8 cellular contexts compared by ENCODE assay signal in the genomic region with DNA sequence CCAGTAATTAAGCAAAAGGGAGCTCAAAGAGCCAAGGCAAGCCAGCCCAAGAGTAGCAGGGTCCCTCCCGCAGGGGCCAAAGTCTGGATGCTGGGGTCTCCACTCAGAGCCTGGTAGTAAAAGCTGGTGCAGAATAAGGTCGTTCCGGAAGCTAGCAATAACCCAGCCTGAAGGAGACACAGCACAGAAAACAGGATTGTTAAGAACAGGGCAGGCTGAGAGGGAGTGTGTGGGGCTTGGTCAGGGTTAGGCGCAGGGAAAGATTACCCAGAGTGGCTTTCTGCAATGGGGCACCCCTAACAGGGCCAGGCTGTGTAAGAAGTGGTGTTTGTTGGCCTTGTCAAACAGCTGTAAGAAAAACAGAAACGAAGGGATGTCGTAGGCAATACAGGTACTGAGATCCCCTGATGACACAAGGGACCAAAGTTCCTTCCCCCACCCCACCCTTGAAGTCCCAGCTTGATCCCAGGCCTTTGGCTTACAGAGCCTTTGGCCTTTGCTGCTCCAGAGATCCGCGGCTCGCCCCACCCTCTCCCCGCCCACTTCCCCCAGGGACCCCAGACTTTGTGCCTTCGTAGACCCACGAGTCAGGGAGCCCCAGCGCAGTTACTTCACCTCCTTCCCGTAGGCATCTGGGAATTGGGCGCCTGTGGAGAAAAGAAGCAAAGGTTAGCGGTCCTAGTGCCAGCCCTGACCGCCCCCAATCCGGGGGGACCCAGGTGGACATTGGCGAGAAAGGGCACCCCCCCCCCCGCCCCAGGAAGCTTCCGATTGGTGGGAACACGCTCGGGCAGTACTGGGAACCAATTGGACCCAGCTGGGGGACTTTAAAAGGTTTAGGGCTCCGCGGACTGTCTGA. TPM values are rescaled to one million over a fixed set of nuclear protein-coding genes. Genes with fewer than 3 reads are reported as not detected.
DNase-seq lines count a peak whose midpoint lies in the region; ATAC-seq and TF ChIP-seq lines count a peak whose summit lies in the region.

No MANE protein-coding gene starts in this region.

- TF ChIP-seq CTCF in 22Rv1 (IDR thresholded peaks at IDR 0.05) (no peak), RWPE2 (IDR thresholded peaks at IDR 0.05; ENCODE audit: poor library complexity, severe bottlenecking) (no peak), liver (IDR thresholded peaks at IDR 0.05; ENCODE audit: low read depth, low read length, missing input control) (no peak)

- H3K27me3 ChIP-seq in RWPE2 (ENCODE audit: insufficient read depth, poor library complexity, severe bottlenecking) (no peaks in the 10 kb centered on the region), liver (ENCODE audit: control insufficient read depth in 4 of 4, insufficient read depth in 4 of 4, low read length in 3 of 4) (no peaks in the 10 kb centered on the region), subcutaneous abdominal adipose tissue (ENCODE audit: control insufficient read depth in 5 of 5, insufficient read depth in 4 of 5, low read length in 5 of 5) (no peaks in the 10 kb centered on the region)

- H3K9me3 ChIP-seq in RWPE2 (ENCODE audit: severe bottlenecking): no peaks in the 10 kb centered on the region
- no peaks in the 10 kb centered on the region for H3K9me3 ChIP-seq in liver (ENCODE audit: control insufficient read depth in 4 of 4, low read length in 3 of 4)
- no peaks in the 10 kb centered on the region for H3K9me3 ChIP-seq in subcutaneous abdominal adipose tissue (ENCODE audit: control insufficient read depth in 5 of 5, low read length in 5 of 5)

- WGBS in liver: 5% methylated on average over 25 of the region's 25 CpGs

- peaks cover 17% of the 10 kb centered on the region for H3K36me3 ChIP-seq in RWPE2 (ENCODE audit: low read depth)
- no peaks in the 10 kb centered on the region for H3K36me3 ChIP-seq in liver (ENCODE audit: control insufficient read depth in 4 of 4, insufficient read depth in 3 of 4, low read depth in 1 of 4, low read length in 3 of 4)
- no peaks in the 10 kb centered on the region for H3K36me3 ChIP-seq in subcutaneous abdominal adipose tissue (ENCODE audit: control insufficient read depth in 5 of 5, insufficient read depth in 5 of 5, low read length in 5 of 5)

- no peak for TF ChIP-seq RAD21 in liver (IDR thresholded peaks at IDR 0.05)

- H3K27ac ChIP-seq in 22Rv1 (peak overlapping the region; percentile 87), RWPE2 (ENCODE audit: poor library complexity, severe bottlenecking) (peak overlapping the region; percentile 58), liver (ENCODE audit: low read depth in 1 of 2, low read length in 2 of 2) (peak overlapping the region; percentile 88 to 93), subcutaneous abdominal adipose tissue (ENCODE audit: low read depth, low read length) (peak overlapping the region; percentile 92)

- DNase-seq in GM19238 (ENCODE audit: insufficient read length, low spot score): peak; percentile 51
- no peak for DNase-seq in RWPE2 (ENCODE audit: low spot score)
- DNase-seq in cerebellum (ENCODE audit: low spot score): peak; percentile 67
- no peak for DNase-seq in foreskin melanocyte
- no peak for DNase-seq in HK-2 (ENCODE audit: unreplicated experiment)

- H3K4me1 ChIP-seq in RWPE2 (ENCODE audit: insufficient read depth, poor library complexity, severe bottlenecking) (peaks cover 7% of the 10 kb centered on the region), liver (ENCODE audit: control insufficient read depth in 4 of 4, insufficient read depth in 4 of 4, low read length in 3 of 4) (peaks cover 4 to 8% (median 7%) of the 10 kb centered on the region in 4 donors), subcutaneous abdominal adipose tissue (ENCODE audit: control insufficient read depth in 5 of 5, insufficient read depth in 5 of 5, low read length in 5 of 5) (peaks cover 4 to 25% (median 17%) of the 10 kb centered on the region in 5 donors)

- ATAC-seq in RWPE2 (ENCODE audit: low read depth): peak; percentile 43

- H3K4me3 ChIP-seq in RWPE2 (ENCODE audit: severe bottlenecking): peak overlapping the region; percentile 54
- peak overlapping the region; percentile 50 to 91 (median 62) for H3K4me3 ChIP-seq in liver (ENCODE audit: low read depth in 1 of 3, low read length in 3 of 3)
- H3K4me3 ChIP-seq in subcutaneous abdominal adipose tissue (ENCODE audit: low read depth in 1 of 5, low read length in 5 of 5): peak overlapping the region; percentile 77 to 83 (median 80)

- H3K9ac ChIP-seq in liver (ENCODE audit: low read depth in 1 of 2, low read length in 2 of 2) (peak overlapping the region; percentile 82 to 94), subcutaneous abdominal adipose tissue (ENCODE audit: low read length in 5 of 5) (peak overlapping the region; percentile 43 to 82 (median 75))

TF ChIP-seq in liver, 16 proteins besides CTCF, POLR2A, EP300 and RAD21:
- TF ChIP-seq, protein P1, sequence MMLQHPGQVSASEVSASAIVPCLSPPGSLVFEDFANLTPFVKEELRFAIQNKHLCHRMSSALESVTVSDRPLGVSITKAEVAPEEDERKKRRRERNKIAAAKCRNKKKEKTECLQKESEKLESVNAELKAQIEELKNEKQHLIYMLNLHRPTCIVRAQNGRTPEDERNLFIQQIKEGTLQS (IDR thresholded peaks at IDR 0.05): no peak
- TF ChIP-seq YY1 (IDR thresholded peaks at IDR 0.05) (no peak), SP1 (IDR thresholded peaks at IDR 0.05) (no peak), FOXA1 (IDR thresholded peaks at IDR 0.05) (no peak), RXRA (IDR thresholded peaks at IDR 0.05) (peak; percentile 37 to 59), HNF4G (IDR thresholded peaks at IDR 0.05) (peak; percentile 24), GABPA (IDR thresholded peaks at IDR 0.05 in 1 of 2, conservative IDR thresholded peaks at IDR 0.05 in 1 of 2) (peak in 1 of 2 donors; percentile 16), NR2F2 (IDR thresholded peaks at IDR 0.05) (peak; percentile 28), JUND (IDR thresholded peaks at IDR 0.05) (no peak), MAX (IDR thresholded peaks at IDR 0.05) (no peak), HNF4A (conservative IDR thresholded peaks at IDR 0.05) (peak; percentile 64 to 70), FOXA2 (IDR thresholded peaks at IDR 0.05) (no peak), EGR1 (IDR thresholded peaks at IDR 0.05; ENCODE audit: low read depth in 2 of 2) (no peak), TAF1 (conservative IDR thresholded peaks at IDR 0.05) (no peak)
- TF ChIP-seq, protein P2, sequence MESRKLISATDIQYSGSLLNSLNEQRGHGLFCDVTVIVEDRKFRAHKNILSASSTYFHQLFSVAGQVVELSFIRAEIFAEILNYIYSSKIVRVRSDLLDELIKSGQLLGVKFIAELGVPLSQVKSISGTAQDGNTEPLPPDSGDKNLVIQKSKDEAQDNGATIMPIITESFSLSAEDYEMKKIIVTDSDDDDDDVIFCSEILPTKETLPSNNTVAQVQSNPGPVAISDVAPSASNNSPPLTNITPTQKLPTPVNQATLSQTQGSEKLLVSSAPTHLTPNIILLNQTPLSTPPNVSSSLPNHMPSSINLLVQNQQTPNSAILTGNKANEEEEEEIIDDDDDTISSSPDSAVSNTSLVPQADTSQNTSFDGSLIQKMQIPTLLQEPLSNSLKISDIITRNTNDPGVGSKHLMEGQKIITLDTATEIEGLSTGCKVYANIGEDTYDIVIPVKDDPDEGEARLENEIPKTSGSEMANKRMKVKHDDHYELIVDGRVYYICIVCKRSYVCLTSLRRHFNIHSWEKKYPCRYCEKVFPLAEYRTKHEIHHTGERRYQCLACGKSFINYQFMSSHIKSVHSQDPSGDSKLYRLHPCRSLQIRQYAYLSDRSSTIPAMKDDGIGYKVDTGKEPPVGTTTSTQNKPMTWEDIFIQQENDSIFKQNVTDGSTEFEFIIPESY (IDR thresholded peaks at IDR 0.05): peak; percentile 3
- TF ChIP-seq, protein P3, sequence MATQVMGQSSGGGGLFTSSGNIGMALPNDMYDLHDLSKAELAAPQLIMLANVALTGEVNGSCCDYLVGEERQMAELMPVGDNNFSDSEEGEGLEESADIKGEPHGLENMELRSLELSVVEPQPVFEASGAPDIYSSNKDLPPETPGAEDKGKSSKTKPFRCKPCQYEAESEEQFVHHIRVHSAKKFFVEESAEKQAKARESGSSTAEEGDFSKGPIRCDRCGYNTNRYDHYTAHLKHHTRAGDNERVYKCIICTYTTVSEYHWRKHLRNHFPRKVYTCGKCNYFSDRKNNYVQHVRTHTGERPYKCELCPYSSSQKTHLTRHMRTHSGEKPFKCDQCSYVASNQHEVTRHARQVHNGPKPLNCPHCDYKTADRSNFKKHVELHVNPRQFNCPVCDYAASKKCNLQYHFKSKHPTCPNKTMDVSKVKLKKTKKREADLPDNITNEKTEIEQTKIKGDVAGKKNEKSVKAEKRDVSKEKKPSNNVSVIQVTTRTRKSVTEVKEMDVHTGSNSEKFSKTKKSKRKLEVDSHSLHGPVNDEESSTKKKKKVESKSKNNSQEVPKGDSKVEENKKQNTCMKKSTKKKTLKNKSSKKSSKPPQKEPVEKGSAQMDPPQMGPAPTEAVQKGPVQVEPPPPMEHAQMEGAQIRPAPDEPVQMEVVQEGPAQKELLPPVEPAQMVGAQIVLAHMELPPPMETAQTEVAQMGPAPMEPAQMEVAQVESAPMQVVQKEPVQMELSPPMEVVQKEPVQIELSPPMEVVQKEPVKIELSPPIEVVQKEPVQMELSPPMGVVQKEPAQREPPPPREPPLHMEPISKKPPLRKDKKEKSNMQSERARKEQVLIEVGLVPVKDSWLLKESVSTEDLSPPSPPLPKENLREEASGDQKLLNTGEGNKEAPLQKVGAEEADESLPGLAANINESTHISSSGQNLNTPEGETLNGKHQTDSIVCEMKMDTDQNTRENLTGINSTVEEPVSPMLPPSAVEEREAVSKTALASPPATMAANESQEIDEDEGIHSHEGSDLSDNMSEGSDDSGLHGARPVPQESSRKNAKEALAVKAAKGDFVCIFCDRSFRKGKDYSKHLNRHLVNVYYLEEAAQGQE (IDR thresholded peaks at IDR 0.05): no peak

RNA-seq across cellular contexts. Expression of gene TMEM256, which starts 0.6 kb away (rescaled TPM):
- 36.0 TPM for total RNA-seq in cerebellum
- 100 to 1,000 TPM in 1 of 2 donors, 10 to 100 TPM in 1; 30.0 to 130 TPM for total RNA-seq in liver
- 10 to 100 TPM; 95.6 to 99.8 TPM for polyA plus RNA-seq in liver

RNA-seq across cellular contexts. Expression of gene NLGN2, which starts 4.4 kb away (rescaled TPM):
- total RNA-seq in cerebellum (11.8 TPM), liver (1 to 10 TPM in 1 of 2 donors, under 1 TPM in 1; 0.47 to 1.3 TPM)
- 1 to 10 TPM in 1 of 2 donors, under 1 TPM in 1; 0.24 to 2.4 TPM for polyA plus RNA-seq in liver

RNA-seq across cellular contexts. Expression of gene PLSCR3, which starts 8.9 kb away (rescaled TPM):
- total RNA-seq in cerebellum: 15.0 TPM
- total RNA-seq in liver: 1 to 10 TPM; 2.8 to 4.2 TPM
- 10 to 100 TPM in 1 of 2 donors, 1 to 10 TPM in 1; 4.0 to 10.9 TPM for polyA plus RNA-seq in liver

RNA-seq across cellular contexts. Expression of gene SPEM1, which starts 16.9 kb away (rescaled TPM):
- total RNA-seq in cerebellum (not detected), liver (not detected)
- not detected for polyA plus RNA-seq in liver

RNA-seq across cellular contexts. Expression of gene SPEM2, which starts 22.1 kb away (rescaled TPM):
- not detected for total RNA-seq in cerebellum
- not detected for total RNA-seq in liver
- polyA plus RNA-seq in liver: not detected

Comparison
In these comparisons a context has a peak if more than half of its experiments do, and no peak if none do; other contexts are left out.
1. DNase-seq: peak in GM19238 (single experiment) and cerebellum (single experiment); none in RWPE2 (single experiment), foreskin melanocyte (single experiment) and HK-2 (single experiment).
2. Peak in every context shown above with its lines, with median percentiles within 50 percentile points of each other: H3K27ac ChIP-seq and H3K4me3 ChIP-seq.